ENCODE assay signal across 27 cellular contexts in genomic region chr2:192042126-192042525, GRCh38.
DNase-seq lines count a peak whose midpoint lies in the region; ATAC-seq lines count a peak whose summit lies in the region.
"Had no signal": no experiment of that assay in that cellular context is flagged by ENCODE, and none has a peak within 500 bp of the region (broad histone marks: within the 10 kb centered on the region; RNA-seq: fewer than 3 reads in every experiment).

No MANE protein-coding gene starts in this region.

- H3K14ac ChIP-seq in trophoblast cell (ENCODE audit: low read length) = no peak overlapping the region

- no peak overlapping the region for H4K91ac ChIP-seq in trophoblast cell (ENCODE audit: low read depth, low read length)

- no peaks in the 10 kb centered on the region for H3K79me2 ChIP-seq in trophoblast cell (ENCODE audit: control insufficient read depth, insufficient read depth, low read length, poor library complexity)

- H3K9ac ChIP-seq in trophoblast cell (ENCODE audit: low read length) = no peak overlapping the region
- H3K9ac ChIP-seq: BLaER1; BLaER1 treated with 17β-estradiol and CSF1 and Interleukin-3, amounts not matched to agents 10 nM and 100 nM had no signal

- no peak overlapping the region for H3K23ac ChIP-seq in trophoblast cell (ENCODE audit: low read length)

- H3K36me3 ChIP-seq in trophoblast cell (ENCODE audit: control insufficient read depth in 1 of 2, insufficient read depth in 2 of 2, low read length in 2 of 2) = no peaks in the 10 kb centered on the region
- H3K36me3 ChIP-seq: BE2C; BLaER1; BLaER1 treated with 17β-estradiol and CSF1 and Interleukin-3, amounts not matched to agents 10 nM and 100 nM had no signal

- H3K4me1 ChIP-seq in trophoblast cell (ENCODE audit: control insufficient read depth in 1 of 2, insufficient read depth in 2 of 2, low read length in 2 of 2) = no peaks in the 10 kb centered on the region
- H3K4me1 ChIP-seq: A549; BE2C; BLaER1; BLaER1 treated with 17β-estradiol and CSF1 and Interleukin-3, amounts not matched to agents 10 nM and 100 nM; Caco-2 had no signal

- H2AK5ac ChIP-seq in trophoblast cell (ENCODE audit: low read length) = no peak overlapping the region

- no peaks in the 10 kb centered on the region for H3K9me3 ChIP-seq in trophoblast cell (ENCODE audit: insufficient read depth, low read depth, low read length)
- H3K9me3 ChIP-seq: A549; BE2C; BLaER1; BLaER1 treated with 17β-estradiol and CSF1 and Interleukin-3, amounts not matched to agents 10 nM and 100 nM; Caco-2 had no signal

- H3K27ac ChIP-seq in trophoblast cell (ENCODE audit: low read depth, low read length) = no peak overlapping the region
- H3K27ac ChIP-seq: 22Rv1; A549; BLaER1; BLaER1 treated with 17β-estradiol and CSF1 and Interleukin-3, amounts not matched to agents 10 nM and 100 nM; C4-2B had no signal

- no peak overlapping the region for H2BK12ac ChIP-seq in trophoblast cell (ENCODE audit: low read length)

- no peak overlapping the region for H4K12ac ChIP-seq in trophoblast cell (ENCODE audit: low read depth, low read length)

- no peak overlapping the region for H3K18ac ChIP-seq in trophoblast cell (ENCODE audit: low read length)

- ATAC-seq in GM19395 (IDR thresholded peaks at IDR 0.05; ENCODE audit: unreplicated experiment) = no peak
- ATAC-seq: A549; CD8-positive, alpha-beta T cell had no signal

- no peaks in the 10 kb centered on the region for H3K27me3 ChIP-seq in trophoblast cell (ENCODE audit: insufficient read depth, low read length)
- H3K27me3 ChIP-seq: BE2C; BLaER1; BLaER1 treated with 17β-estradiol and CSF1 and Interleukin-3, amounts not matched to agents 10 nM and 100 nM had no signal

- H3K79me1 ChIP-seq in trophoblast cell (ENCODE audit: low read length) = no peaks in the 10 kb centered on the region

- H2BK120ac ChIP-seq in trophoblast cell (ENCODE audit: insufficient read depth, low read length, poor library complexity) = no peak overlapping the region

- H3K4me2 ChIP-seq in trophoblast cell (ENCODE audit: low read length) = no peak overlapping the region
- H3K4me2 ChIP-seq: A549; BLaER1; BLaER1 treated with 17β-estradiol and CSF1 and Interleukin-3, amounts not matched to agents 10 nM and 100 nM had no signal

- peak; percentile 62 to 92 for DNase-seq in trophoblast cell
- DNase-seq: 8988T; ACHN; AML-193; BE2C; C1 segment of cervical spinal cord; Caco-2; Calu3; CD4-positive, alpha-beta memory T cell; CD4-positive, alpha-beta T cell; CD4-positive, CD25-positive, alpha-beta regulatory T cell; CD8-positive, alpha-beta memory T cell; CD8-positive, alpha-beta T cell; COR-L47; DMS 273 treated with DMSO at 0.1 percent for 48 hours; DMS153; DMS53; DMS79; DMS79 treated with DMSO at 0.1 percent for 48 hours; DND-41; EL had no signal

- no peak overlapping the region for H2BK5ac ChIP-seq in trophoblast cell (ENCODE audit: low read depth, low read length, poor library complexity)

- no CpG with 5 or more reads among the region's 5 CpGs for WGBS in trophoblast cell (ENCODE audit: extremely low coverage, insufficient coverage, insufficient read length)

- H3K4ac ChIP-seq in trophoblast cell (ENCODE audit: low read depth, low read length) = no peak overlapping the region

- H4K8ac ChIP-seq in trophoblast cell (ENCODE audit: low read depth, low read length) = no peak overlapping the region

- H3K4me3 ChIP-seq in trophoblast cell (ENCODE audit: low read depth, low read length) = no peak overlapping the region
- H3K4me3 ChIP-seq: A549; BLaER1; BLaER1 treated with 17β-estradiol and CSF1 and Interleukin-3, amounts not matched to agents 10 nM and 100 nM had no signal

- H2AFZ ChIP-seq in trophoblast cell (ENCODE audit: insufficient read depth, low read length, poor library complexity) = no peak overlapping the region
